ENCODE assay signal across 1 cellular context in genomic region chr9:94909250-94909894, GRCh38.
TF ChIP-seq lines count a peak whose summit lies in the region.

No MANE protein-coding gene starts in this region.

TF ChIP-seq in HEK293, 187 proteins besides CTCF, POLR2A, EP300 and RAD21:
- TF ChIP-seq, protein P1, sequence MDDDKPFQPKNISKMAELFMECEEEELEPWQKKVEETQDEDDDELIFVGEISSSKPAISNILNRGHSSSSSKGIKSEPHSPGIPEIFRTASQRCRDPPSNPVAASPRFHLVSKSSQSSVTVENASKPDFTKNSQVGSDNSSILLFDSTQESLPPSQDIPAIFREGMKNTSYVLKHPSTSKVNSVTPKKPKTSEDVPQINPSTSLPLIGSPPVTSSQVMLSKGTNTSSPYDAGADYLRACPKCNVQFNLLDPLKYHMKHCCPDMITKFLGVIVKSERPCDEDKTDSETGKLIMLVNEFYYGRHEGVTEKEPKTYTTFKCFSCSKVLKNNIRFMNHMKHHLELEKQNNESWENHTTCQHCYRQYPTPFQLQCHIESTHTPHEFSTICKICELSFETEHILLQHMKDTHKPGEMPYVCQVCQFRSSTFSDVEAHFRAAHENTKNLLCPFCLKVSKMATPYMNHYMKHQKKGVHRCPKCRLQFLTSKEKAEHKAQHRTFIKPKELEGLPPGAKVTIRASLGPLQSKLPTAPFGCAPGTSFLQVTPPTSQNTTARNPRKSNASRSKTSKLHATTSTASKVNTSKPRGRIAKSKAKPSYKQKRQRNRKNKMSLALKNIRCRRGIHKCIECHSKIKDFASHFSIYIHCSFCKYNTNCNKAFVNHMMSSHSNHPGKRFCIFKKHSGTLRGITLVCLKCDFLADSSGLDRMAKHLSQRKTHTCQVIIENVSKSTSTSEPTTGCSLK (tag by site-specific recombination; IDR thresholded peaks at IDR 0.05) = no peak
- TF ChIP-seq ZBTB17 (tag by site-specific recombination; IDR thresholded peaks at IDR 0.05) (peak; percentile 20; the same call in 1 of the 2 replicates), ZNF777 (tag by site-specific recombination; IDR thresholded peaks at IDR 0.05; ENCODE audit: borderline replicate concordance) (no peak), ZNF843 (tag by site-specific recombination; IDR thresholded peaks at IDR 0.05) (no peak), ZNF670 (tag by site-specific recombination; IDR thresholded peaks at IDR 0.05; ENCODE audit: low read depth) (no peak), ZNF660 (tag by site-specific recombination; IDR thresholded peaks at IDR 0.05) (no peak), ZNF324 (tag by site-specific recombination; IDR thresholded peaks at IDR 0.05) (no peak), ZIC2 (tag by site-specific recombination; IDR thresholded peaks at IDR 0.05) (no peak)
